Comparison of ENCODE assay signal across 1 cellular context in the genomic region with DNA sequence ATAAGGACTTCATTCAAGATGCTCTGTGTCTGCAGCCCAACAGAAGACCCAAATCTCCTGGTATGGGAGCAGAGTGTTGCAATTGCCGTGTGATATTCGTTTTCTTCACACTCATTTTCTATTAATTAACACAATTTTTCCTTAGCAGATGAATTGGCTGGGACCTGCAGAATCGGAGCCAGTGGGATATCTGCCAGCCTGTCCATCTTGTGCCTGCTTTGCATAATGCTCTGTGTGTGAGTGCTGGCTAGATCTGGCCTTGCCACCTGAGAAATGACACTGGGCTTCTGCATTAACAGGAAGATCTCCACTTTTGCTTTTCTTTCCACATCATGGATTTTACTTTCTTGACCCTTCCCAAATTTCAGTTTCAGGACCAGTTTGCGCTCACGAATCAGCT.
TF ChIP-seq lines count a peak whose summit lies in the region.

No MANE protein-coding gene starts in this region.

TF ChIP-seq in GM23338, 12 proteins besides CTCF, POLR2A, EP300 and RAD21 (continued from another document):
- TF ChIP-seq, protein P1, sequence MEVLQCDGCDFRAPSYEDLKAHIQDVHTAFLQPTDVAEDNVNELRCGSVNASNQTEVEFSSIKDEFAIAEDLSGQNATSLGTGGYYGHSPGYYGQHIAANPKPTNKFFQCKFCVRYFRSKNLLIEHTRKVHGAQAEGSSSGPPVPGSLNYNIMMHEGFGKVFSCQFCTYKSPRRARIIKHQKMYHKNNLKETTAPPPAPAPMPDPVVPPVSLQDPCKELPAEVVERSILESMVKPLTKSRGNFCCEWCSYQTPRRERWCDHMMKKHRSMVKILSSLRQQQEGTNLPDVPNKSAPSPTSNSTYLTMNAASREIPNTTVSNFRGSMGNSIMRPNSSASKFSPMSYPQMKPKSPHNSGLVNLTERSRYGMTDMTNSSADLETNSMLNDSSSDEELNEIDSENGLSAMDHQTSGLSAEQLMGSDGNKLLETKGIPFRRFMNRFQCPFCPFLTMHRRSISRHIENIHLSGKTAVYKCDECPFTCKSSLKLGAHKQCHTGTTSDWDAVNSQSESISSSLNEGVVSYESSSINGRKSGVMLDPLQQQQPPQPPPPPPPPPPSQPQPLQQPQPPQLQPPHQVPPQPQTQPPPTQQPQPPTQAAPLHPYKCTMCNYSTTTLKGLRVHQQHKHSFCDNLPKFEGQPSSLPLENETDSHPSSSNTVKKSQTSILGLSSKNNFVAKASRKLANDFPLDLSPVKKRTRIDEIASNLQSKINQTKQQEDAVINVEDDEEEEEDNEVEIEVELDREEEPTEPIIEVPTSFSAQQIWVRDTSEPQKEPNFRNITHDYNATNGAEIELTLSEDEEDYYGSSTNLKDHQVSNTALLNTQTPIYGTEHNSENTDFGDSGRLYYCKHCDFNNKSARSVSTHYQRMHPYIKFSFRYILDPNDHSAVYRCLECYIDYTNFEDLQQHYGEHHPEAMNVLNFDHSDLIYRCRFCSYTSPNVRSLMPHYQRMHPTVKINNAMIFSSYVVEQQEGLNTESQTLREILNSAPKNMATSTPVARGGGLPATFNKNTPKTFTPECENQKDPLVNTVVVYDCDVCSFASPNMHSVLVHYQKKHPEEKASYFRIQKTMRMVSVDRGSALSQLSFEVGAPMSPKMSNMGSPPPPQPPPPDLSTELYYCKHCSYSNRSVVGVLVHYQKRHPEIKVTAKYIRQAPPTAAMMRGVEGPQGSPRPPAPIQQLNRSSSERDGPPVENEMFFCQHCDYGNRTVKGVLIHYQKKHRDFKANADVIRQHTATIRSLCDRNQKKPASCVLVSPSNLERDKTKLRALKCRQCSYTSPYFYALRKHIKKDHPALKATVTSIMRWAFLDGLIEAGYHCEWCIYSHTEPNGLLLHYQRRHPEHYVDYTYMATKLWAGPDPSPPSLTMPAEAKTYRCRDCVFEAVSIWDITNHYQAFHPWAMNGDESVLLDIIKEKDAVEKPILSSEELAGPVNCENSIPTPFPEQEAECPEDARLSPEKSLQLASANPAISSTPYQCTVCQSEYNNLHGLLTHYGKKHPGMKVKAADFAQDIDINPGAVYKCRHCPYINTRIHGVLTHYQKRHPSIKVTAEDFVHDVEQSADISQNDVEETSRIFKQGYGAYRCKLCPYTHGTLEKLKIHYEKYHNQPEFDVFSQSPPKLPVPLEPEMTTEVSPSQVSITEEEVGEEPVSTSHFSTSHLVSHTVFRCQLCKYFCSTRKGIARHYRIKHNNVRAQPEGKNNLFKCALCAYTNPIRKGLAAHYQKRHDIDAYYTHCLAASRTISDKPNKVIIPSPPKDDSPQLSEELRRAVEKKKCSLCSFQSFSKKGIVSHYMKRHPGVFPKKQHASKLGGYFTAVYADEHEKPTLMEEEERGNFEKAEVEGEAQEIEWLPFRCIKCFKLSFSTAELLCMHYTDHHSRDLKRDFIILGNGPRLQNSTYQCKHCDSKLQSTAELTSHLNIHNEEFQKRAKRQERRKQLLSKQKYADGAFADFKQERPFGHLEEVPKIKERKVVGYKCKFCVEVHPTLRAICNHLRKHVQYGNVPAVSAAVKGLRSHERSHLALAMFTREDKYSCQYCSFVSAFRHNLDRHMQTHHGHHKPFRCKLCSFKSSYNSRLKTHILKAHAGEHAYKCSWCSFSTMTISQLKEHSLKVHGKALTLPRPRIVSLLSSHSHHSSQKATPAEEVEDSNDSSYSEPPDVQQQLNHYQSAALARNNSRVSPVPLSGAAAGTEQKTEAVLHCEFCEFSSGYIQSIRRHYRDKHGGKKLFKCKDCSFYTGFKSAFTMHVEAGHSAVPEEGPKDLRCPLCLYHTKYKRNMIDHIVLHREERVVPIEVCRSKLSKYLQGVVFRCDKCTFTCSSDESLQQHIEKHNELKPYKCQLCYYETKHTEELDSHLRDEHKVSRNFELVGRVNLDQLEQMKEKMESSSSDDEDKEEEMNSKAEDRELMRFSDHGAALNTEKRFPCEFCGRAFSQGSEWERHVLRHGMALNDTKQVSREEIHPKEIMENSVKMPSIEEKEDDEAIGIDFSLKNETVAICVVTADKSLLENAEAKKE (CRISPR knock-in tag; IDR thresholded peaks at IDR 0.05): no peak
- TF ChIP-seq, protein P2, sequence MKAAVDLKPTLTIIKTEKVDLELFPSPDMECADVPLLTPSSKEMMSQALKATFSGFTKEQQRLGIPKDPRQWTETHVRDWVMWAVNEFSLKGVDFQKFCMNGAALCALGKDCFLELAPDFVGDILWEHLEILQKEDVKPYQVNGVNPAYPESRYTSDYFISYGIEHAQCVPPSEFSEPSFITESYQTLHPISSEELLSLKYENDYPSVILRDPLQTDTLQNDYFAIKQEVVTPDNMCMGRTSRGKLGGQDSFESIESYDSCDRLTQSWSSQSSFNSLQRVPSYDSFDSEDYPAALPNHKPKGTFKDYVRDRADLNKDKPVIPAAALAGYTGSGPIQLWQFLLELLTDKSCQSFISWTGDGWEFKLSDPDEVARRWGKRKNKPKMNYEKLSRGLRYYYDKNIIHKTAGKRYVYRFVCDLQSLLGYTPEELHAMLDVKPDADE (IDR thresholded peaks at IDR 0.05): no peak
- TF ChIP-seq POLR2AphosphoS5 (IDR thresholded peaks at IDR 0.05; ENCODE audit: low read depth): no peak
- no peak for TF ChIP-seq ZNF114 (CRISPR knock-in tag; IDR thresholded peaks at IDR 0.05)
- TF ChIP-seq STAT1 (IDR thresholded peaks at IDR 0.05; ENCODE audit: unreplicated experiment): no peak
- TF ChIP-seq EZH2 (IDR thresholded peaks at IDR 0.05; ENCODE audit: low read depth, unreplicated experiment): no peak
